In the genomic region with DNA sequence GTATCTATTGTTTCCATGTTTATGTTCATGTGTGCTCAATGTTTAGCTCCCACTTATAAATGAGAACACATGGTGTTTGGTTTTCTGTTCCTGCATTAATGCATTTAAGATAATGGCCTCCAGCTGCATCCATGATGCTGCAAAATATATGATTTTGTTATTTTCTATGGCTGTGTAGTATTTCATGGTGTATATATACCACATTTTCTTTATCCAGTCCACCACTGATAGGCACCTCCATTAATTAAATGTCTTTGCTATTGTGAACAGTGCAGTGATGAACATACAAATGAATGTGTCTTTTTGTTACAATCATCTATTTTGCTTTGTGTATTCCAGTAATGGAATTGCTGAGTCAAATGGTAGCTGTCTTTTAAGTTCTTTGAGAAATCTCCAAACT, we compare ENCODE assay signal across 4 cellular contexts.
"Had no signal": no experiment of that assay in that cellular context is flagged by ENCODE, and none has a peak within 500 bp of the region (broad histone marks: within the 10 kb centered on the region; RNA-seq: fewer than 3 reads in every experiment).

No MANE protein-coding gene starts in this region.

- H3K4me3 ChIP-seq: GM23338 had no signal

- H3K4me2 ChIP-seq: GM23338 had no signal

- H3K27ac ChIP-seq: HL-60 had no signal

- H2AFZ ChIP-seq: GM23338 had no signal

- DNase-seq: H9, HCEC 1CT had no signal
